ENCODE assay signal across 19 cellular contexts in the genomic region with DNA sequence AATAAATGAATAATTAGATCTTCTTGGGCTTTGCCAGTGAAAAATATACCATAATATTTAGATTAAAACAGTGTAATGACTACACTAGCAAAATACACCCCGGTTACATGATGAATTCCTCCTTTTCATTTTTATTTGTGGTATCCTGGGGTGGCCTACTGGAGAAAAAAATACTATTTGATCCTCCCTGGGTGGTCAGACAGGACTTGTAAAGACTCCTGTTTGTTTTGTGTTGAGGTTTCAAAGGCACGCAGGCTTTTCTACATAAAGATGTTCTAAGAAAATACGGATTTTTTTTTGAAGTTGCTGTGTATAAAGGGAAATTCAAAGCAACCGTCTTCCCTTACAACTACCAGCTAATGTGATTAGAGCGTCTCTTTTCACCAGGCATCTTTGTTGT.
DNase-seq lines count a peak whose midpoint lies in the region; ATAC-seq and TF ChIP-seq lines count a peak whose summit lies in the region.
"Had no signal": no experiment of that assay in that cellular context is flagged by ENCODE, and none has a peak within 500 bp of the region (broad histone marks: within the 10 kb centered on the region; RNA-seq: fewer than 3 reads in every experiment).

No MANE protein-coding gene starts in this region.

- H3K27me3 ChIP-seq in SJCRH30, result no peaks in the 10 kb centered on the region
- H3K27me3 ChIP-seq: MG63 had no signal

- peak overlapping the region; percentile 96 for H3K27ac Mint-ChIP-seq in nephron progenitor cell
- H3K27ac Mint-ChIP-seq: HFFc6 had no signal

- no peak overlapping the region for H3K4me3 Mint-ChIP-seq in nephron progenitor cell
- H3K4me3 Mint-ChIP-seq: HFFc6 had no signal

- H3K36me3 ChIP-seq in SJCRH30, result no peaks in the 10 kb centered on the region
- H3K36me3 ChIP-seq: MG63 had no signal

- no peaks in the 10 kb centered on the region for H3K9me3 Mint-ChIP-seq in nephron progenitor cell
- H3K9me3 Mint-ChIP-seq: HFFc6 had no signal

- H3K9me3 ChIP-seq in SJCRH30 (replicated peaks), result no peaks in the 10 kb centered on the region
- H3K9me3 ChIP-seq: MG63 had no signal

- no peak overlapping the region; the same call in 1 of the 2 replicates for H3K4me3 ChIP-seq in SJCRH30
- no peak overlapping the region for H3K4me3 ChIP-seq in choroid plexus epithelial cell (ENCODE audit: low read depth, low read length)
- H3K4me3 ChIP-seq: MG63 had no signal

- ATAC-seq in GM21447 (IDR thresholded peaks at IDR 0.05; ENCODE audit: unreplicated experiment), result no peak
- ATAC-seq: PC-3 had no signal

- TF ChIP-seq CTCF in choroid plexus epithelial cell (conservative IDR thresholded peaks at IDR 0.05; ENCODE audit: low read depth, low read length) (no peak), nephron progenitor cell (IDR thresholded peaks at IDR 0.05) (no peak)

- H3K36me3 Mint-ChIP-seq in nephron progenitor cell (ENCODE audit: low read depth), result peaks cover 82% of the 10 kb centered on the region

- H3K27ac ChIP-seq in SJCRH30, result peak overlapping the region; percentile 61; the same call in 1 of the 2 replicates
- H3K27ac ChIP-seq: HL-60 had no signal

- H3K4me1 ChIP-seq in SJCRH30, result 0 out of 2 replicates have a peak, but pooled peaks cover 4% of the 10 kb centered on the region

- DNase-seq in H4 (ENCODE audit: low spot score) (peak; percentile 34), SJCRH30 (peak; percentile 9 to 45), choroid plexus epithelial cell (ENCODE audit: low read depth) (peak; percentile 64), nephron progenitor cell (no peak), NCI-H774 (lab: John Stamatoyannopoulos, UW) (no peak), HuH-7 (ENCODE audit: low spot score) (no peak)
- no peak for DNase-seq in activated T-cell treated with anti-CD3 and anti-CD28 coated beads, Interleukin-2, amount 50 U/mL, for 48 hours
- DNase-seq: C1 segment of cervical spinal cord, DMS79, HFFc6, Kasumi-1, MG63, NCI-H1092, NCI-H187, NCI-H2107, NCI-H345, PC-3 had no signal

- peaks cover 39% of the 10 kb centered on the region for H3K4me1 Mint-ChIP-seq in nephron progenitor cell

- no peaks in the 10 kb centered on the region for H3K27me3 Mint-ChIP-seq in nephron progenitor cell (ENCODE audit: low read depth, poor library complexity)

Comparison
In these comparisons a context has a peak if more than half of its experiments do, and no peak if none do; other contexts are left out.
1. DNase-seq: peak in H4 (single experiment), SJCRH30 (2 of 2) and choroid plexus epithelial cell (single experiment); none in nephron progenitor cell (single experiment), NCI-H774 (single experiment), HuH-7 (single experiment) and activated T-cell treated with anti-CD3 and anti-CD28 coated beads, Interleukin-2, amount 50 U/mL, for 48 hours (0 of 2).